Comparison of ENCODE assay signal across 8 cellular contexts in the genomic region with DNA sequence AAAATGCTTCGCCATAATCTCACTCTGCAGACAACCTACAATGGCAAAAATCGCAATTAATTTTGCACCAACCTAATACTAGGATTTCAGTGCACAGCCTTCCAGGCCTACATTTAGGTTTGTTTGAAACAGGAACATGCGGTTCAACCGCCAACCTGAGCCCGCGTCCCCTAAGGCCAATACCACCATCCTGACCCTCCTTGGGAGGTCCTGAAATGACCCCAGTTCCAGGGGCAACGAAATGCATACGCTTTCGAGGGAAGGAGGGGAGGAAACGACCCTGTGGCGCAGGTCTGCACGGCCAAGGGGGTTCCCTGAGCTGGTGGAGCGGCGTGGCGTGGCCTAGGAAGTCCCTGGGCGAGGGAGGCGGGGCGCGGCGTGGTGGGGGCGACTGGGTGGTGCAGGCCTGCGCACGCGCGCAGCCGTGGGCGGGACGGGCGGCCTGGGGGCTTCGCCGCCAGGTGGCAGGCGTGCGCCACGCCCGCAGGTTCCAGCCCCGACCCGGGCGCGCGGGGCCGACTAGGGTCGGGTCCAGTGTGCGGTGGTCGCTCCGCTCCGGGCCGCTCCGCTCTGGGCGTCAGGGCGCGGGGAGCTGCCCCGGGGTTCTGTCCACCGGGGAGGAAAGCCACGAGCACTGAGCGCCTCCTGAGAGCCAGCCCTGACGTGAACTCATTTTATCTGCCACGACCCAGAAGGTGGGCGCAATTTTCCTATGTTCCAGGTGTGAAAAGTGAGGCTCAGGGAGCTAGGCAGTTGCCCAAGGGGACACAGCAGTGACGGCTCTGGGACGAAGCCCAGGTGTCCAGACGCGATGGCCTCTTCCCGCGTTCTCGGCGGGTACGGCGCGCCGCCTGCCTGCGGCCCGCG.
A peak's percentile ranks its signal among the peaks of the same experiment; 100 is the strongest.
DNase-seq lines count a peak whose midpoint lies in the region; ATAC-seq, FAIRE-seq and TF ChIP-seq lines count a peak whose summit lies in the region.

No MANE protein-coding gene starts in this region.

- ATAC-seq in left cardiac atrium, result peak; percentile 71 to 79

- 3 to 4% (median 4%) methylated on average over 66 to 73 of the region's 73 CpGs for WGBS in adipose tissue, 3 donors
- WGBS in prostate gland, result 6% methylated on average over 40 of the region's 73 CpGs

- no peak for FAIRE-seq in urothelium cell line (lab: Jason Lieb, UNC)

- H3K9me3 ChIP-seq in prostate gland, result no peaks in the 10 kb centered on the region

- peak; percentile 37 for TF ChIP-seq POLR2A in GM10847 (IDR thresholded peaks at IDR 0.05; ENCODE audit: extremely low read depth, insufficient read length)
- peak; percentile 44 for TF ChIP-seq POLR2A in prostate gland (IDR thresholded peaks at IDR 0.05)

- DNase-seq in HFF-Myc (ENCODE audit: extremely low read depth, low read depth) (no peak), NCI-H1092 (lab: John Stamatoyannopoulos, UW) (peak; percentile 68), T follicular helper cell (ENCODE audit: low read depth) (peak; percentile 83), left cardiac atrium (peak; percentile 92), prostate gland (ENCODE audit: low spot score) (peak; percentile 78), urothelium cell line (ENCODE audit: low spot score) (peak; percentile 80)

- H3K27ac ChIP-seq in adipose tissue (ENCODE audit: low read depth, low read length), result peak overlapping the region; percentile 38
- H3K27ac ChIP-seq in prostate gland, result peak overlapping the region; percentile 84

- TF ChIP-seq CTCF in HFF-Myc (IDR thresholded peaks at IDR 0.05; ENCODE audit: low read depth, low read length, missing control alignments) (peak; percentile 35), prostate gland (IDR thresholded peaks at IDR 0.05) (peak; percentile 90 to 98 (median 98))

- H3K27me3 ChIP-seq in prostate gland (replicated peaks; ENCODE audit: insufficient read depth), result no peaks in the 10 kb centered on the region

- H3K4me3 ChIP-seq in HFF-Myc (replicated peaks; ENCODE audit: low read depth, low read length) (peak overlapping the region; percentile 46), prostate gland (peak overlapping the region; percentile 54 to 58)

- H3K36me3 ChIP-seq in prostate gland, result no peaks in the 10 kb centered on the region

- H3K4me1 ChIP-seq in prostate gland (replicated peaks), result peaks cover 15% of the 10 kb centered on the region

- intact Hi-C loops in left cardiac atrium (cut with DNase I), result loop anchor here (1.0 to 10.0 kb wide), 6 partner anchors 143 to 565 kb away; no protein-coding TSS in a partner anchor
- intact Hi-C loops in prostate gland (cut with DNase I), result loop anchor here (1.0 to 5.0 kb wide), 5 partner anchors 104 to 609 kb away; partner anchors contain the start of gene ADM
